In genomic region chr3:134934933-134935332, GRCh38 we compare ENCODE assay signal across 18 cellular contexts.
DNase-seq lines count a peak whose midpoint lies in the region; ATAC-seq, FAIRE-seq and TF ChIP-seq lines count a peak whose summit lies in the region.
"Had no signal": no experiment of that assay in that cellular context is flagged by ENCODE, and none has a peak within 500 bp of the region (broad histone marks: within the 10 kb centered on the region; RNA-seq: fewer than 3 reads in every experiment).

No MANE protein-coding gene starts in this region.

- H2AFZ ChIP-seq in neural cell (ENCODE audit: low read depth, low read length), result no peak overlapping the region
- H2AFZ ChIP-seq: GM23338 had no signal

- no peaks in the 10 kb centered on the region for H3K36me3 ChIP-seq in neural cell (ENCODE audit: insufficient read depth, low read length)
- no peaks in the 10 kb centered on the region for H3K36me3 ChIP-seq in testis (ENCODE audit: low read depth, missing control alignments)
- H3K36me3 ChIP-seq: BLaER1 had no signal

- peaks cover 11% of the 10 kb centered on the region for H3K4me1 ChIP-seq in testis
- H3K4me1 ChIP-seq: BLaER1 had no signal

- H3K27me3 ChIP-seq in neural cell (ENCODE audit: insufficient read depth, low read depth, low read length), result no peaks in the 10 kb centered on the region
- H3K27me3 ChIP-seq in testis, result no peaks in the 10 kb centered on the region
- H3K27me3 ChIP-seq: BLaER1 had no signal

- peaks cover 9% of the 10 kb centered on the region for H3K79me2 ChIP-seq in neural cell (replicated peaks; ENCODE audit: insufficient read depth, low read length)

- TF ChIP-seq RAD21 in neural cell (conservative IDR thresholded peaks at IDR 0.05), result no peak

- H3K9ac ChIP-seq in neural cell (ENCODE audit: low read length), result peak overlapping the region; percentile 50
- H3K9ac ChIP-seq: BLaER1 had no signal

- H3F3A ChIP-seq in neural cell (ENCODE audit: insufficient read depth, low read length, poor library complexity, severe bottlenecking), result no peaks in the 10 kb centered on the region

- peak overlapping the region; percentile 33 for H3K4me3 ChIP-seq in neural cell (ENCODE audit: low read length)
- no peak overlapping the region for H3K4me3 ChIP-seq in testis
- H3K4me3 ChIP-seq: BLaER1, GM23338 had no signal

- DNase-seq in Right ventricle myocardium inferior (ENCODE audit: missing footprints), result no peak
- no peak for DNase-seq in cardiac septum (ENCODE audit: low spot score)
- DNase-seq in HTR-8/SVneo (ENCODE audit: insufficient read length, low spot score), result no peak
- peak; percentile 66 for DNase-seq in testis
- no peak for DNase-seq in NCI-H1436 (lab: John Stamatoyannopoulos, UW)
- DNase-seq in foreskin melanocyte, result no peak
- DNase-seq: 8988T; Calu3; CD8-positive, alpha-beta T cell; HCEC 1CT; IMR-90 had no signal

- TF ChIP-seq EP300 in neural cell (conservative IDR thresholded peaks at IDR 0.05; ENCODE audit: poor library complexity, severe bottlenecking), result no peak

- intact Hi-C loops in Right ventricle myocardium inferior (cut with DNase I), result no loop called here
- intact Hi-C loops in cardiac septum (cut with DNase I), result no loop called here
- intact Hi-C loops in testis (cut with DNase I; ENCODE audit: low total_unique reads), result no loop called here

- H3K4me2 ChIP-seq in neural cell (ENCODE audit: low read length), result no peak overlapping the region
- H3K4me2 ChIP-seq: BLaER1, GM23338 had no signal

- TF ChIP-seq POLR2A in testis (IDR thresholded peaks at IDR 0.05), result no peak

- H3K27ac ChIP-seq in neural cell (ENCODE audit: low read length) (peak overlapping the region; percentile 84), testis (peak overlapping the region in 1 of 2 donors; percentile 28)
- H3K27ac ChIP-seq: BLaER1, HL-60 had no signal

- H4K20me1 ChIP-seq in neural cell (ENCODE audit: insufficient read depth), result no peaks in the 10 kb centered on the region
- H4K20me1 ChIP-seq: BLaER1 had no signal

- FAIRE-seq in HTR-8/SVneo (lab: Jason Lieb, UNC), result peak; percentile 63
- FAIRE-seq: G401.6, GM12891, H54 had no signal

- H3K9me3 ChIP-seq in neural cell (ENCODE audit: low read length) (no peaks in the 10 kb centered on the region), testis (no peaks in the 10 kb centered on the region)
- H3K9me3 ChIP-seq: BLaER1 had no signal

- no peaks in the 10 kb centered on the region for H3K9me2 ChIP-seq in neural cell (ENCODE audit: insufficient read depth, low read length)

- 53 to 68% methylated on average over 2 of the region's 2 CpGs for WGBS in testis, 2 donors

- TF ChIP-seq CTCF in neural cell (IDR thresholded peaks at IDR 0.05; ENCODE audit: poor library complexity, severe bottlenecking) (no peak), testis (IDR thresholded peaks at IDR 0.05) (no peak)

- ATAC-seq in Right ventricle myocardium inferior, result peak; percentile 55
- ATAC-seq: CD8-positive, alpha-beta T cell; GM23338 had no signal

TF ChIP-seq in neural cell, 6 proteins besides CTCF, POLR2A, EP300 and RAD21:
- no peak for TF ChIP-seq MXI1 (conservative IDR thresholded peaks at IDR 0.05; ENCODE audit: poor library complexity, severe bottlenecking)
- TF ChIP-seq TAF1 (IDR thresholded peaks at IDR 0.05; ENCODE audit: low read depth), result no peak
- TF ChIP-seq SMC3 (conservative IDR thresholded peaks at IDR 0.05; ENCODE audit: poor library complexity), result no peak
- TF ChIP-seq, protein P1, sequence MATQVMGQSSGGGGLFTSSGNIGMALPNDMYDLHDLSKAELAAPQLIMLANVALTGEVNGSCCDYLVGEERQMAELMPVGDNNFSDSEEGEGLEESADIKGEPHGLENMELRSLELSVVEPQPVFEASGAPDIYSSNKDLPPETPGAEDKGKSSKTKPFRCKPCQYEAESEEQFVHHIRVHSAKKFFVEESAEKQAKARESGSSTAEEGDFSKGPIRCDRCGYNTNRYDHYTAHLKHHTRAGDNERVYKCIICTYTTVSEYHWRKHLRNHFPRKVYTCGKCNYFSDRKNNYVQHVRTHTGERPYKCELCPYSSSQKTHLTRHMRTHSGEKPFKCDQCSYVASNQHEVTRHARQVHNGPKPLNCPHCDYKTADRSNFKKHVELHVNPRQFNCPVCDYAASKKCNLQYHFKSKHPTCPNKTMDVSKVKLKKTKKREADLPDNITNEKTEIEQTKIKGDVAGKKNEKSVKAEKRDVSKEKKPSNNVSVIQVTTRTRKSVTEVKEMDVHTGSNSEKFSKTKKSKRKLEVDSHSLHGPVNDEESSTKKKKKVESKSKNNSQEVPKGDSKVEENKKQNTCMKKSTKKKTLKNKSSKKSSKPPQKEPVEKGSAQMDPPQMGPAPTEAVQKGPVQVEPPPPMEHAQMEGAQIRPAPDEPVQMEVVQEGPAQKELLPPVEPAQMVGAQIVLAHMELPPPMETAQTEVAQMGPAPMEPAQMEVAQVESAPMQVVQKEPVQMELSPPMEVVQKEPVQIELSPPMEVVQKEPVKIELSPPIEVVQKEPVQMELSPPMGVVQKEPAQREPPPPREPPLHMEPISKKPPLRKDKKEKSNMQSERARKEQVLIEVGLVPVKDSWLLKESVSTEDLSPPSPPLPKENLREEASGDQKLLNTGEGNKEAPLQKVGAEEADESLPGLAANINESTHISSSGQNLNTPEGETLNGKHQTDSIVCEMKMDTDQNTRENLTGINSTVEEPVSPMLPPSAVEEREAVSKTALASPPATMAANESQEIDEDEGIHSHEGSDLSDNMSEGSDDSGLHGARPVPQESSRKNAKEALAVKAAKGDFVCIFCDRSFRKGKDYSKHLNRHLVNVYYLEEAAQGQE (IDR thresholded peaks at IDR 0.05; ENCODE audit: borderline replicate concordance), result no peak
- TF ChIP-seq EZH2 (IDR thresholded peaks at IDR 0.05; ENCODE audit: borderline replicate concordance, insufficient read depth, low read length, poor library complexity, severe bottlenecking), result no peak
- TF ChIP-seq POLR2AphosphoS5 (IDR thresholded peaks at IDR 0.05), result no peak
